ENCODE assay signal across 1 cellular context in genomic region chr7:130962109-130962508, GRCh38.
TF ChIP-seq lines count a peak whose summit lies in the region.

No MANE protein-coding gene starts in this region.

TF ChIP-seq in K562, 482 proteins besides CTCF, POLR2A, EP300 and RAD21 (continued from another document):
- TF ChIP-seq MGA (IDR thresholded peaks at IDR 0.05): no peak
- TF ChIP-seq MAFK (IDR thresholded peaks at IDR 0.05; ENCODE audit: low read length): no peak
- peak; percentile 86 for TF ChIP-seq TFE3 (CRISPR knock-in tag; IDR thresholded peaks at IDR 0.05)
